ENCODE assay signal across 8 cellular contexts in genomic region chr11:693415-693831, GRCh38. TPM values are rescaled to one million over a fixed set of nuclear protein-coding genes. Genes with fewer than 3 reads are reported as not detected.
A peak's percentile ranks its signal among the peaks of the same experiment; 100 is the strongest.
DNase-seq lines count a peak whose midpoint lies in the region; ATAC-seq and TF ChIP-seq lines count a peak whose summit lies in the region.

No MANE protein-coding gene starts in this region.

- CTCF ChIA-PET in PC-9 (lab: Charles Lee): no interaction called here

- peak; percentile 63 for DNase-seq in NCI-H1436 (lab: John Stamatoyannopoulos, UW)
- DNase-seq in NCI-H1436 treated with DMSO at 0.1 percent for 48 hours (lab: John Stamatoyannopoulos, UW): no peak
- DNase-seq in PC-9: no peak
- peak; percentile 43 for DNase-seq in epithelial cell of esophagus (ENCODE audit: low read depth)
- DNase-seq in smooth muscle cell (lab: John Stamatoyannopoulos, UW; ENCODE audit: unreplicated experiment): no peak
- DNase-seq in LoVo (ENCODE audit: low spot score): no peak

- no peaks in the 10 kb centered on the region for H3K27me3 ChIP-seq in PC-9 (ENCODE audit: insufficient read depth, low read depth)
- no peaks in the 10 kb centered on the region for H3K27me3 ChIP-seq in smooth muscle cell (ENCODE audit: low read depth)

- peak overlapping the region; percentile 73 for H3K4me2 ChIP-seq in PC-9
- peak overlapping the region; percentile 96 for H3K4me2 ChIP-seq in smooth muscle cell

- no TSS peak for BruUV-seq in PC-9 (replicated peaks; lab: Mats Ljungman, UMichigan)

- no peaks in the 10 kb centered on the region for H3K9me2 ChIP-seq in PC-9 (ENCODE audit: insufficient read depth)

- H3K36me3 ChIP-seq in PC-9 (ENCODE audit: low read depth): no peaks in the 10 kb centered on the region
- H3K36me3 ChIP-seq in smooth muscle cell (ENCODE audit: low read depth): no peaks in the 10 kb centered on the region

- intact Hi-C loops in PC-9 (cut with micrococcal nuclease; ENCODE audit: unreplicated experiment): no loop called here

- H3K4me3 ChIP-seq in PC-9: peak overlapping the region; percentile 11; the same call in 1 of the 2 replicates
- H3K4me3 ChIP-seq in epithelial cell of esophagus (ENCODE audit: low read length): peak overlapping the region; percentile 64
- H3K4me3 ChIP-seq in smooth muscle cell: peak overlapping the region; percentile 91

- peaks cover 27% of the 10 kb centered on the region; the same call in 1 of the 2 replicates for H3K4me1 ChIP-seq in PC-9 (replicated peaks; ENCODE audit: insufficient read depth)
- H3K4me1 ChIP-seq in smooth muscle cell (ENCODE audit: low read depth): peaks cover 36% of the 10 kb centered on the region

- WGBS in smooth muscle cell (ENCODE audit: low lambda C conversion rate): 70% methylated on average over 13 of the region's 13 CpGs

- no peaks in the 10 kb centered on the region for H3K9me3 ChIP-seq in PC-9 (ENCODE audit: insufficient read depth, low read depth)
- H3K9me3 ChIP-seq in smooth muscle cell (replicated peaks; ENCODE audit: low read depth): no peaks in the 10 kb centered on the region

- H3K79me2 ChIP-seq in PC-9 (ENCODE audit: low read depth) (peaks cover 54% of the 10 kb centered on the region), smooth muscle cell (ENCODE audit: low read depth) (peaks cover 24% of the 10 kb centered on the region)

- H3K9ac ChIP-seq in smooth muscle cell (ENCODE audit: low read depth): no peak overlapping the region

- TF ChIP-seq CTCF in PC-9 (conservative IDR thresholded peaks at IDR 0.05): no peak
- no peak for TF ChIP-seq CTCF in epithelial cell of esophagus (IDR thresholded peaks at IDR 0.05; ENCODE audit: insufficient read depth, low read depth, low read length, missing control alignments)
- TF ChIP-seq CTCF in smooth muscle cell (IDR thresholded peaks at IDR 0.05; ENCODE audit: borderline replicate concordance, insufficient read depth, poor library complexity, severe bottlenecking): no peak

- no peak for ATAC-seq in esophagus mucosa
- ATAC-seq in GM18511 (IDR thresholded peaks at IDR 0.05; ENCODE audit: unreplicated experiment): no peak

- H3K27ac ChIP-seq in PC-9 (no peak overlapping the region), smooth muscle cell (ENCODE audit: low read depth) (peak overlapping the region; percentile 32)

- H4K20me1 ChIP-seq in PC-9 (ENCODE audit: insufficient read depth) (peaks cover 11% of the 10 kb centered on the region), smooth muscle cell (ENCODE audit: low read depth) (peaks cover 60% of the 10 kb centered on the region)

- H3F3A ChIP-seq in PC-9 (ENCODE audit: insufficient read depth, low read depth): no peaks in the 10 kb centered on the region; the same call in 1 of the 2 replicates
- H3F3A ChIP-seq in smooth muscle cell (ENCODE audit: low read depth): peaks cover 10% of the 10 kb centered on the region

- POLR2A ChIA-PET in PC-9 (lab: Charles Lee; ENCODE audit: unreplicated experiment): interaction anchor here (0.5 to 0.6 kb wide), 2 partner anchors 115 to 286 kb away, joined by 3 read pairs; no protein-coding TSS in a partner anchor

- H2AFZ ChIP-seq in PC-9 (no peak overlapping the region), smooth muscle cell (ENCODE audit: low read depth) (no peak overlapping the region)

RNA-seq across cellular contexts. Expression of gene DEAF1, which starts 1.6 kb away (rescaled TPM):
- total RNA-seq in PC-9 (2021) (36.9 and 44.4 TPM in 2 replicates), smooth muscle cell (18.7 and 19.0 TPM in 2 replicates), esophagus mucosa (23.8 TPM)
- 39.2 and 61.5 TPM in 2 replicates for polyA plus RNA-seq in smooth muscle cell

RNA-seq across cellular contexts. Expression of gene TMEM80, which starts 2.2 kb away (rescaled TPM):
- total RNA-seq in PC-9 (2021): 34.0 and 36.6 TPM in 2 replicates
- 5.5 and 9.0 TPM in 2 replicates for total RNA-seq in smooth muscle cell
- polyA plus RNA-seq in smooth muscle cell: 14.3 and 24.3 TPM in 2 replicates
- 15.7 TPM for total RNA-seq in esophagus mucosa

RNA-seq across cellular contexts. Expression of gene EPS8L2, which starts 12.6 kb away (rescaled TPM):
- 228 and 229 TPM in 2 replicates for total RNA-seq in PC-9 (2021)
- 47.9 and 74.9 TPM in 2 replicates for total RNA-seq in smooth muscle cell
- polyA plus RNA-seq in smooth muscle cell: 37.7 and 133 TPM in 2 replicates
- 259 TPM for total RNA-seq in esophagus mucosa

RNA-seq across cellular contexts. Expression of gene TALDO1, which starts 53.8 kb away (rescaled TPM):
- total RNA-seq in PC-9 (2021) (434 and 446 TPM in 2 replicates), smooth muscle cell (100 and 103 TPM in 2 replicates), esophagus mucosa (263 TPM)
- 155 and 158 TPM in 2 replicates for polyA plus RNA-seq in smooth muscle cell

RNA-seq across cellular contexts. Expression of gene DRD4, which starts 56.4 kb away (rescaled TPM):
- total RNA-seq in PC-9 (2021): 0.35 and 1.4 TPM in 2 replicates
- not detected in 2 replicates for total RNA-seq in smooth muscle cell
- polyA plus RNA-seq in smooth muscle cell: 2.7 and 3.1 TPM in 2 replicates
- total RNA-seq in esophagus mucosa: 0.16 TPM

Comparison
In these comparisons a context has a peak if more than half of its experiments do, and no peak if none do; other contexts are left out.
1. DNase-seq: peak in NCI-H1436 (single experiment) and epithelial cell of esophagus (single experiment); none in NCI-H1436 treated with DMSO at 0.1 percent for 48 hours (single experiment), PC-9 (0 of 2), smooth muscle cell (single experiment) and LoVo (single experiment).
2. H3K4me3 ChIP-seq: peak in every context shown above with its lines; median percentile 91 in smooth muscle cell; 64 in epithelial cell of esophagus; 11 in PC-9.